Comparison of ENCODE assay signal across 18 cellular contexts in genomic region chr5:168377525-168377924, GRCh38.
DNase-seq lines count a peak whose midpoint lies in the region; ATAC-seq and TF ChIP-seq lines count a peak whose summit lies in the region.
"Had no signal": no experiment of that assay in that cellular context is flagged by ENCODE, and none has a peak within 500 bp of the region (broad histone marks: within the 10 kb centered on the region; RNA-seq: fewer than 3 reads in every experiment).

No MANE protein-coding gene starts in this region.

- H3K27ac Mint-ChIP-seq in activated CD8-positive, alpha-beta T cell treated with anti-CD3 and anti-CD28 coated beads, Interleukin-2, amount 10 ng/mL, durations not matched to agents 7 days and 5 days, result no peak overlapping the region
- H3K27ac Mint-ChIP-seq in activated CD8-positive, alpha-beta T cell treated with anti-CD3 and anti-CD28 coated beads for 36 hours, result no peak overlapping the region
- peak overlapping the region; percentile 8 for H3K27ac Mint-ChIP-seq in T-helper 17 cell

- TF ChIP-seq POLR2A in lower leg skin (IDR thresholded peaks at IDR 0.05), result no peak

- no peak overlapping the region for H3K4me3 ChIP-seq in lower leg skin (ENCODE audit: low read depth, poor library complexity, severe bottlenecking)
- H3K4me3 ChIP-seq: A549, BLaER1, K562 had no signal

- ATAC-seq in activated CD8-positive, alpha-beta T cell treated with anti-CD3 and anti-CD28 coated beads, Interleukin-2, amount 10 ng/mL, durations not matched to agents 7 days and 5 days, result no peak
- ATAC-seq in activated CD8-positive, alpha-beta T cell treated with anti-CD3 and anti-CD28 coated beads for 36 hours, result no peak
- ATAC-seq in GM19351 (IDR thresholded peaks at IDR 0.05; ENCODE audit: unreplicated experiment) (peak; percentile 47), T-helper 17 cell (peak; percentile 73)
- ATAC-seq: A549, K562, PC-3, SK-N-SH treated with all-trans-retinoic acid at 6 μM for 48 hours had no signal

- POLR2A ChIA-PET in activated CD8-positive, alpha-beta T cell treated with anti-CD3 and anti-CD28 coated beads, Interleukin-2, amount 10 ng/mL, durations not matched to agents 7 days and 5 days (lab: Charles Lee), result no interaction called here
- POLR2A ChIA-PET in activated CD8-positive, alpha-beta T cell treated with anti-CD3 and anti-CD28 coated beads for 36 hours (lab: Charles Lee), result no interaction called here

- intact Hi-C loops in activated CD8-positive, alpha-beta T cell treated with anti-CD3 and anti-CD28 coated beads for 36 hours (cut with micrococcal nuclease), result no loop called here
- intact Hi-C loops in lower leg skin (cut with DNase I; ENCODE audit: low total_unique reads), result no loop called here

- DNase-seq in activated CD8-positive, alpha-beta T cell treated with anti-CD3 and anti-CD28 coated beads, Interleukin-2, amount 10 ng/mL, durations not matched to agents 7 days and 5 days, result peak; percentile 25
- no peak for DNase-seq in activated CD8-positive, alpha-beta T cell treated with anti-CD3 and anti-CD28 coated beads for 36 hours
- DNase-seq in T-helper 17 cell (no peak), lower leg skin (ENCODE audit: low spot score in 2 of 2) (no peak), islet precursor cell (no peak), NCI-H1694 (lab: John Stamatoyannopoulos, UW) (no peak)
- DNase-seq: DMS79 treated with DMSO at 0.1 percent for 48 hours, NCI-H1105, NCI-H510A treated with DMSO at 0.1 percent for 48 hours, PC-3, RPMI8226, SIG-M5 had no signal

- CTCF ChIA-PET in activated CD8-positive, alpha-beta T cell treated with anti-CD3 and anti-CD28 coated beads, Interleukin-2, amount 10 ng/mL, durations not matched to agents 7 days and 5 days (lab: Charles Lee), result interaction anchor here (0.9 kb wide), 1 partner anchor 199 kb away, joined by 3 read pairs; no protein-coding TSS in a partner anchor
- CTCF ChIA-PET in activated CD8-positive, alpha-beta T cell treated with anti-CD3 and anti-CD28 coated beads for 36 hours (lab: Charles Lee), result no interaction called here

- H3K36me3 Mint-ChIP-seq in activated CD8-positive, alpha-beta T cell treated with anti-CD3 and anti-CD28 coated beads, Interleukin-2, amount 10 ng/mL, durations not matched to agents 7 days and 5 days (ENCODE audit: low read depth), result no peaks in the 10 kb centered on the region
- H3K36me3 Mint-ChIP-seq in activated CD8-positive, alpha-beta T cell treated with anti-CD3 and anti-CD28 coated beads for 36 hours (ENCODE audit: low read depth), result no peaks in the 10 kb centered on the region
- no peaks in the 10 kb centered on the region for H3K36me3 Mint-ChIP-seq in T-helper 17 cell (ENCODE audit: low read depth)
- H3K36me3 Mint-ChIP-seq: CD8-positive, alpha-beta memory T cell had no signal

- peaks cover 3% of the 10 kb centered on the region for H3K27me3 Mint-ChIP-seq in activated CD8-positive, alpha-beta T cell treated with anti-CD3 and anti-CD28 coated beads, Interleukin-2, amount 10 ng/mL, durations not matched to agents 7 days and 5 days (ENCODE audit: low read depth)
- H3K27me3 Mint-ChIP-seq in activated CD8-positive, alpha-beta T cell treated with anti-CD3 and anti-CD28 coated beads for 36 hours, result no peaks in the 10 kb centered on the region
- H3K27me3 Mint-ChIP-seq in T-helper 17 cell, result no peaks in the 10 kb centered on the region
- H3K27me3 Mint-ChIP-seq: CD8-positive, alpha-beta memory T cell had no signal

- WGBS in lower leg skin, 2 donors, result 64 to 72% methylated on average over 2 of the region's 2 CpGs

- H3K9me3 Mint-ChIP-seq in activated CD8-positive, alpha-beta T cell treated with anti-CD3 and anti-CD28 coated beads, Interleukin-2, amount 10 ng/mL, durations not matched to agents 7 days and 5 days (ENCODE audit: insufficient read depth), result no peaks in the 10 kb centered on the region
- H3K9me3 Mint-ChIP-seq in activated CD8-positive, alpha-beta T cell treated with anti-CD3 and anti-CD28 coated beads for 36 hours, result no peaks in the 10 kb centered on the region
- H3K9me3 Mint-ChIP-seq: CD8-positive, alpha-beta memory T cell had no signal

- H3K4me3 Mint-ChIP-seq in activated CD8-positive, alpha-beta T cell treated with anti-CD3 and anti-CD28 coated beads, Interleukin-2, amount 10 ng/mL, durations not matched to agents 7 days and 5 days, result no peak overlapping the region
- H3K4me3 Mint-ChIP-seq in activated CD8-positive, alpha-beta T cell treated with anti-CD3 and anti-CD28 coated beads for 36 hours, result no peak overlapping the region
- peak overlapping the region; percentile 3 for H3K4me3 Mint-ChIP-seq in T-helper 17 cell

- no peak for TF ChIP-seq CTCF in activated CD8-positive, alpha-beta T cell treated with anti-CD3 and anti-CD28 coated beads for 36 hours (IDR thresholded peaks at IDR 0.05)
- no peak for TF ChIP-seq CTCF in lower leg skin (IDR thresholded peaks at IDR 0.05)

- H3K4me1 Mint-ChIP-seq in activated CD8-positive, alpha-beta T cell treated with anti-CD3 and anti-CD28 coated beads, Interleukin-2, amount 10 ng/mL, durations not matched to agents 7 days and 5 days (ENCODE audit: low read depth), result peaks cover 7% of the 10 kb centered on the region
- peaks cover 3% of the 10 kb centered on the region for H3K4me1 Mint-ChIP-seq in activated CD8-positive, alpha-beta T cell treated with anti-CD3 and anti-CD28 coated beads for 36 hours (ENCODE audit: low read depth)
- peaks cover 18% of the 10 kb centered on the region for H3K4me1 Mint-ChIP-seq in T-helper 17 cell

- no peaks in the 10 kb centered on the region for H3K9me3 ChIP-seq in T-helper 17 cell (ENCODE audit: control insufficient read depth, low read length, poor library complexity, severe bottlenecking)
- H3K9me3 ChIP-seq: A549 had no signal

Comparison
In these comparisons a context has a peak if more than half of its experiments do, and no peak if none do; other contexts are left out.
1. ATAC-seq: peak in GM19351 (single experiment) and T-helper 17 cell (single experiment); none in activated CD8-positive, alpha-beta T cell treated with anti-CD3 and anti-CD28 coated beads, Interleukin-2, amount 10 ng/mL, durations not matched to agents 7 days and 5 days (single experiment) and activated CD8-positive, alpha-beta T cell treated with anti-CD3 and anti-CD28 coated beads for 36 hours (single experiment).